8 cellular contexts compared by ENCODE assay signal in genomic region chr3:11643212-11644087, GRCh38. TPM values are rescaled to one million over a fixed set of nuclear protein-coding genes. Genes with fewer than 3 reads are reported as not detected.
A peak's percentile ranks its signal among the peaks of the same experiment; 100 is the strongest.
DNase-seq lines count a peak whose midpoint lies in the region; ATAC-seq and TF ChIP-seq lines count a peak whose summit lies in the region.

Gene VGLL4, minus strand, starts transcription at chr3:11643915. Its CDS starts 397 bp downstream, at chr3:11643518.

- H3K27me3 ChIP-seq in hepatocyte, result no peaks in the 10 kb centered on the region
- no peaks in the 10 kb centered on the region for H3K27me3 ChIP-seq in aorta (ENCODE audit: control insufficient read depth in 1 of 2, insufficient read depth in 2 of 2, low read length in 1 of 2)

- H3K4me1 ChIP-seq in hepatocyte (ENCODE audit: insufficient read depth), result peaks cover 14% of the 10 kb centered on the region
- H3K4me1 ChIP-seq in aorta (ENCODE audit: control insufficient read depth in 1 of 2, insufficient read depth in 2 of 2, low read length in 2 of 2), result peaks cover 5% of the 10 kb centered on the region in 2 donors

- peaks cover 77% of the 10 kb centered on the region for H3K79me2 ChIP-seq in hepatocyte

- H4K20me1 ChIP-seq in hepatocyte (ENCODE audit: insufficient read depth, poor library complexity, severe bottlenecking), result peaks cover 26% of the 10 kb centered on the region

- DNase-seq in NCI-H146 (lab: John Stamatoyannopoulos, UW) (peak; percentile 77), T-helper 22 cell (ENCODE audit: low read depth) (peak; percentile 12), astrocyte of the hippocampus (ENCODE audit: low read depth, low spot score) (peak; percentile 98), hepatocyte (ENCODE audit: low spot score) (peak; percentile 95), renal cortical epithelial cell (ENCODE audit: low read depth) (peak; percentile 75), aorta (peak; percentile 94)

- ATAC-seq in HG02759 (IDR thresholded peaks at IDR 0.05; ENCODE audit: unreplicated experiment), result peak; percentile 73
- ATAC-seq in aorta (ENCODE audit: low FRiP score), result peak; percentile 90

- H3K27ac ChIP-seq in hepatocyte (peak within 1 kb of the TSS; percentile 89), aorta (ENCODE audit: low read depth in 1 of 2, low read length in 2 of 2) (peak within 1 kb of the TSS; percentile 24 to 57)

- H3K4me3 ChIP-seq in hepatocyte (peak within 1 kb of the TSS; percentile 79), aorta (ENCODE audit: low read length in 2 of 2) (peak within 1 kb of the TSS; percentile 35 to 71)

- no peaks in the 10 kb centered on the region for H3K36me3 ChIP-seq in hepatocyte (replicated peaks; ENCODE audit: insufficient read depth, low read depth)
- no peaks in the 10 kb centered on the region for H3K36me3 ChIP-seq in aorta (ENCODE audit: control insufficient read depth in 1 of 2, insufficient read depth in 2 of 2, low read length in 1 of 2)

- peak; percentile 24; the same call in 1 of the 3 replicates for TF ChIP-seq CTCF in GM12872 (IDR thresholded peaks at IDR 0.05; ENCODE audit: insufficient read depth, low read depth, low read length)
- TF ChIP-seq CTCF in hepatocyte (IDR thresholded peaks at IDR 0.05; ENCODE audit: poor library complexity), result peak; percentile 35

- no peaks in the 10 kb centered on the region for H3K9me2 ChIP-seq in hepatocyte (replicated peaks; ENCODE audit: insufficient read depth)

- H3K4me2 ChIP-seq in hepatocyte, result peak within 1 kb of the TSS; percentile 73

- intact Hi-C loops in aorta (cut with DNase I), result loop anchor here (2.0 to 5.0 kb wide), 8 partner anchors 41 to 261 kb away; no protein-coding TSS in a partner anchor

- under 1% methylated on average over 42 of the region's 42 CpGs for WGBS in hepatocyte (ENCODE audit: low lambda C conversion rate, missing lambda C conversion rate)
- 0% methylated on average over 42 of the region's 42 CpGs for WGBS in aorta, 2 donors

- peak within 1 kb of the TSS; percentile 15 for H2AFZ ChIP-seq in hepatocyte

- H3K9me3 ChIP-seq in hepatocyte (ENCODE audit: low read depth) (no peaks in the 10 kb centered on the region), aorta (ENCODE audit: control insufficient read depth, low read length) (no peaks in the 10 kb centered on the region)

RNA-seq across cellular contexts. Expression of gene VGLL4, which starts in this region (rescaled TPM):
- total RNA-seq in hepatocyte, result 99.3 and 109 TPM in 2 replicates
- 57.9 and 70.5 TPM in 2 replicates for polyA plus RNA-seq in hepatocyte
- 51.2 and 67.7 TPM in 2 replicates for total RNA-seq in renal cortical epithelial cell
- 100 to 1,000 TPM in 1 of 2 donors, 10 to 100 TPM in 1; 93.5 to 104 TPM for total RNA-seq in aorta
- 10 to 100 TPM; 44.7 to 47.8 TPM for polyA plus RNA-seq in aorta

Comparison
In these comparisons a context has a peak if more than half of its experiments do, and no peak if none do; other contexts are left out.
1. Peak in every context shown above with its lines: DNase-seq, ATAC-seq, H3K4me3 ChIP-seq and H3K27ac ChIP-seq.
2. DNase-seq: peak in every context shown above with its lines; median percentile 98 in astrocyte of the hippocampus; 95 in hepatocyte; 94 in aorta; 77 in NCI-H146; 75 in renal cortical epithelial cell; 12 in T-helper 22 cell.